ENCODE assay signal across 22 cellular contexts in genomic region chr1:96145486-96145885, GRCh38.
"Had no signal": no experiment of that assay in that cellular context is flagged by ENCODE, and none has a peak within 500 bp of the region (broad histone marks: within the 10 kb centered on the region; RNA-seq: fewer than 3 reads in every experiment).

No MANE protein-coding gene starts in this region.

- H3K27ac ChIP-seq: gastroesophageal sphincter, left ventricle myocardium inferior, lower lobe of right lung, pancreas, suprapubic skin, thyroid gland had no signal

- H3K36me3 Mint-ChIP-seq: immature natural killer cell, memory B cell, naive B cell, type B pancreatic cell had no signal

- H3K27me3 ChIP-seq: gastroesophageal sphincter, pancreas, suprapubic skin, thyroid gland had no signal

- H3K4me1 ChIP-seq: gastroesophageal sphincter, left ventricle myocardium inferior, lower lobe of right lung, pancreas, suprapubic skin, thyroid gland had no signal

- H3K9me3 ChIP-seq: gastroesophageal sphincter, lower lobe of right lung, pancreas, suprapubic skin, thyroid gland had no signal

- H3K36me3 ChIP-seq: gastroesophageal sphincter, left ventricle myocardium inferior, lower lobe of right lung, pancreas, suprapubic skin, thyroid gland had no signal

- H3K4me1 Mint-ChIP-seq: immature natural killer cell, memory B cell, naive B cell, nephron had no signal

- H3K4me3 Mint-ChIP-seq: immature natural killer cell, memory B cell, naive B cell, nephron, type B pancreatic cell had no signal

- H3K27ac Mint-ChIP-seq: immature natural killer cell, memory B cell, nephron, progenitor cell of endocrine pancreas, type B pancreatic cell had no signal

- H3K4me3 ChIP-seq: gastroesophageal sphincter, left ventricle myocardium inferior, lower lobe of right lung, pancreas, suprapubic skin, thyroid gland had no signal

- DNase-seq: cortex of kidney; effector memory CD4-positive, alpha-beta T cell; immature natural killer cell; kidney; left cardiac atrium; left ventricle myocardium inferior; lower lobe of right lung; naive B cell; occipital lobe; pancreas; right cardiac atrium; small intestine; stimulated activated CD4-positive, alpha-beta T cell treated with anti-CD3 and anti-CD28 coated beads, Interleukin-2, amount 100 ng/mL, for 48 hours; stimulated activated naive CD8-positive, alpha-beta T cell treated with anti-CD3 and anti-CD28 coated beads, Interleukin-15, Interleukin-2, amounts not matched to agents 100 U/mL and 50 U/mL, for 24 hours; thyroid gland had no signal

- ATAC-seq: esophagus mucosa; gastroesophageal sphincter; left cardiac atrium; lower lobe of right lung; pancreas; right cardiac atrium; stimulated activated naive CD8-positive, alpha-beta T cell treated with anti-CD3 and anti-CD28 coated beads, Interleukin-15, Interleukin-2, amounts not matched to agents 100 U/mL and 50 U/mL, for 24 hours had no signal
